Comparison of ENCODE assay signal across 1 cellular context in genomic region chr12:124703852-124704251, GRCh38.
TF ChIP-seq lines count a peak whose summit lies in the region.

No MANE protein-coding gene starts in this region.

TF ChIP-seq in K562, 482 proteins besides CTCF, POLR2A, EP300 and RAD21 (continued from another document):
- TF ChIP-seq ZNF592 (IDR thresholded peaks at IDR 0.05), result no peak
- TF ChIP-seq NCOA1 (IDR thresholded peaks at IDR 0.05; ENCODE audit: low read depth), result no peak
- TF ChIP-seq CEBPB (tag; IDR thresholded peaks at IDR 0.05), result peak; percentile 75
